ENCODE assay signal across 1 cellular context in genomic region chr5:138632900-138633489, GRCh38.
TF ChIP-seq lines count a peak whose summit lies in the region.

No MANE protein-coding gene starts in this region.

TF ChIP-seq in GM12878, 131 proteins besides CTCF, POLR2A, EP300 and RAD21 (continued from another document):
- TF ChIP-seq ZBTB4 (CRISPR knock-in tag; IDR thresholded peaks at IDR 0.05) (no peak), RUNX3 (IDR thresholded peaks at IDR 0.05; ENCODE audit: low read length) (peak; percentile 27; the same call in 1 of the 2 replicates), MLLT1 (IDR thresholded peaks at IDR 0.05) (0 out of 2 replicates have a peak, but pooled peaks have one; percentile 24), EGR1 (IDR thresholded peaks at IDR 0.05; ENCODE audit: borderline replicate concordance in 1 of 2, low read depth in 2 of 2, low read length in 2 of 2) (no peak), RAD51 (IDR thresholded peaks at IDR 0.05) (peak; percentile 65; the same call in 1 of the 2 replicates), IKZF2 (IDR thresholded peaks at IDR 0.05) (peak in 1 of 2 experiments; percentile 35; a peak in 1 of 4 replicates), BMI1 (IDR thresholded peaks at IDR 0.05; ENCODE audit: borderline replicate concordance) (no peak)
- TF ChIP-seq, protein P1, sequence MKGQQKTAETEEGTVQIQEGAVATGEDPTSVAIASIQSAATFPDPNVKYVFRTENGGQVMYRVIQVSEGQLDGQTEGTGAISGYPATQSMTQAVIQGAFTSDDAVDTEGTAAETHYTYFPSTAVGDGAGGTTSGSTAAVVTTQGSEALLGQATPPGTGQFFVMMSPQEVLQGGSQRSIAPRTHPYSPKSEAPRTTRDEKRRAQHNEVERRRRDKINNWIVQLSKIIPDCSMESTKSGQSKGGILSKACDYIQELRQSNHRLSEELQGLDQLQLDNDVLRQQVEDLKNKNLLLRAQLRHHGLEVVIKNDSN (IDR thresholded peaks at IDR 0.05; ENCODE audit: borderline replicate concordance, extremely low read length, insufficient read depth, low read depth, low read length): peak; percentile 62
